Comparison of ENCODE assay signal across 1 cellular context in the genomic region with DNA sequence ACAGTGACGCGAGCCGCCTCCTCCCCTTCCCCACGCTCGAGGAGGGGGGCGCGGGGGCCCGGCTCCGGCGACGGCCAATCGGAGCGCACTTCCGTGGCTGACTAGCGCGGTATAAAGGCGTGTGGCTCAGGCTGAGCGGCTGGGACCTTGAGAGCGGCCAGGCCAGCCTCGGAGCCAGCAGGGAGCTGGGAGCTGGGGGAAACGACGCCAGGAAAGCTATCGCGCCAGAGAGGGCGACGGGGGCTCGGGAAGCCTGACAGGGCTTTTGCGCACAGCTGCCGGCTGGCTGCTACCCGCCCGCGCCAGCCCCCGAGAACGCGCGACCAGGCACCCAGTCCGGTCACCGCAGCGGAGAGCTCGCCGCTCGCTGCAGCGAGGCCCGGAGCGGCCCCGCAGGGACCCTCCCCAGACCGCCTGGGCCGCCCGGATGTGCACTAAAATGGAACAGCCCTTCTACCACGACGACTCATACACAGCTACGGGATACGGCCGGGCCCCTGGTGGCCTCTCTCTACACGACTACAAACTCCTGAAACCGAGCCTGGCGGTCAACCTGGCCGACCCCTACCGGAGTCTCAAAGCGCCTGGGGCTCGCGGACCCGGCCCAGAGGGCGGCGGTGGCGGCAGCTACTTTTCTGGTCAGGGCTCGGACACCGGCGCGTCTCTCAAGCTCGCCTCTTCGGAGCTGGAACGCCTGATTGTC.
TF ChIP-seq lines count a peak whose summit lies in the region.

A gene (plus strand): TSS at position 142 of the 703 bp plus-strand sequence. CDS start 286 bp downstream, at position 428.

TF ChIP-seq in HepG2, 621 proteins besides CTCF, POLR2A, EP300 and RAD21 (continued from another document and continues in another):
- TF ChIP-seq, protein P1, sequence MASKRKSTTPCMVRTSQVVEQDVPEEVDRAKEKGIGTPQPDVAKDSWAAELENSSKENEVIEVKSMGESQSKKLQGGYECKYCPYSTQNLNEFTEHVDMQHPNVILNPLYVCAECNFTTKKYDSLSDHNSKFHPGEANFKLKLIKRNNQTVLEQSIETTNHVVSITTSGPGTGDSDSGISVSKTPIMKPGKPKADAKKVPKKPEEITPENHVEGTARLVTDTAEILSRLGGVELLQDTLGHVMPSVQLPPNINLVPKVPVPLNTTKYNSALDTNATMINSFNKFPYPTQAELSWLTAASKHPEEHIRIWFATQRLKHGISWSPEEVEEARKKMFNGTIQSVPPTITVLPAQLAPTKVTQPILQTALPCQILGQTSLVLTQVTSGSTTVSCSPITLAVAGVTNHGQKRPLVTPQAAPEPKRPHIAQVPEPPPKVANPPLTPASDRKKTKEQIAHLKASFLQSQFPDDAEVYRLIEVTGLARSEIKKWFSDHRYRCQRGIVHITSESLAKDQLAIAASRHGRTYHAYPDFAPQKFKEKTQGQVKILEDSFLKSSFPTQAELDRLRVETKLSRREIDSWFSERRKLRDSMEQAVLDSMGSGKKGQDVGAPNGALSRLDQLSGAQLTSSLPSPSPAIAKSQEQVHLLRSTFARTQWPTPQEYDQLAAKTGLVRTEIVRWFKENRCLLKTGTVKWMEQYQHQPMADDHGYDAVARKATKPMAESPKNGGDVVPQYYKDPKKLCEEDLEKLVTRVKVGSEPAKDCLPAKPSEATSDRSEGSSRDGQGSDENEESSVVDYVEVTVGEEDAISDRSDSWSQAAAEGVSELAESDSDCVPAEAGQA (IDR thresholded peaks at IDR 0.05; ENCODE audit: low read depth), result peak; percentile 48; the same call in 1 of the 2 replicates
- TF ChIP-seq, protein P1 (CRISPR knock-in tag; IDR thresholded peaks at IDR 0.05; ENCODE audit: borderline replicate concordance), result no peak; the same call in 1 of the 2 replicates
- peak; percentile 48 for TF ChIP-seq YY1 (IDR thresholded peaks at IDR 0.05; ENCODE audit: insufficient read depth, insufficient replicate concordance, low read depth, low read length)
- no peak for TF ChIP-seq ZNF720 (CRISPR knock-in tag; IDR thresholded peaks at IDR 0.05)
- TF ChIP-seq GTF2F1 (IDR thresholded peaks at IDR 0.05; ENCODE audit: low read length), result 0 out of 2 replicates have a peak, but pooled peaks have one; percentile 78
- no peak for TF ChIP-seq MTA3 (CRISPR knock-in tag; IDR thresholded peaks at IDR 0.05)
- peak; percentile 91 for TF ChIP-seq ZMYM4 (CRISPR knock-in tag; IDR thresholded peaks at IDR 0.05)
- TF ChIP-seq, protein P2, sequence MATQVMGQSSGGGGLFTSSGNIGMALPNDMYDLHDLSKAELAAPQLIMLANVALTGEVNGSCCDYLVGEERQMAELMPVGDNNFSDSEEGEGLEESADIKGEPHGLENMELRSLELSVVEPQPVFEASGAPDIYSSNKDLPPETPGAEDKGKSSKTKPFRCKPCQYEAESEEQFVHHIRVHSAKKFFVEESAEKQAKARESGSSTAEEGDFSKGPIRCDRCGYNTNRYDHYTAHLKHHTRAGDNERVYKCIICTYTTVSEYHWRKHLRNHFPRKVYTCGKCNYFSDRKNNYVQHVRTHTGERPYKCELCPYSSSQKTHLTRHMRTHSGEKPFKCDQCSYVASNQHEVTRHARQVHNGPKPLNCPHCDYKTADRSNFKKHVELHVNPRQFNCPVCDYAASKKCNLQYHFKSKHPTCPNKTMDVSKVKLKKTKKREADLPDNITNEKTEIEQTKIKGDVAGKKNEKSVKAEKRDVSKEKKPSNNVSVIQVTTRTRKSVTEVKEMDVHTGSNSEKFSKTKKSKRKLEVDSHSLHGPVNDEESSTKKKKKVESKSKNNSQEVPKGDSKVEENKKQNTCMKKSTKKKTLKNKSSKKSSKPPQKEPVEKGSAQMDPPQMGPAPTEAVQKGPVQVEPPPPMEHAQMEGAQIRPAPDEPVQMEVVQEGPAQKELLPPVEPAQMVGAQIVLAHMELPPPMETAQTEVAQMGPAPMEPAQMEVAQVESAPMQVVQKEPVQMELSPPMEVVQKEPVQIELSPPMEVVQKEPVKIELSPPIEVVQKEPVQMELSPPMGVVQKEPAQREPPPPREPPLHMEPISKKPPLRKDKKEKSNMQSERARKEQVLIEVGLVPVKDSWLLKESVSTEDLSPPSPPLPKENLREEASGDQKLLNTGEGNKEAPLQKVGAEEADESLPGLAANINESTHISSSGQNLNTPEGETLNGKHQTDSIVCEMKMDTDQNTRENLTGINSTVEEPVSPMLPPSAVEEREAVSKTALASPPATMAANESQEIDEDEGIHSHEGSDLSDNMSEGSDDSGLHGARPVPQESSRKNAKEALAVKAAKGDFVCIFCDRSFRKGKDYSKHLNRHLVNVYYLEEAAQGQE (IDR thresholded peaks at IDR 0.05; ENCODE audit: borderline replicate concordance in 1 of 2, low read depth in 1 of 2, low read length in 2 of 2), result peak in 1 of 2 experiments; percentile 76; a peak in 1 of 4 replicates
- TF ChIP-seq ESRRA (CRISPR knock-in tag; IDR thresholded peaks at IDR 0.05; ENCODE audit: low read depth), result no peak; the same call in 1 of the 2 replicates
- TF ChIP-seq MTF1 (CRISPR knock-in tag; IDR thresholded peaks at IDR 0.05), result no peak
- peak; percentile 74; the same call in 1 of the 2 replicates for TF ChIP-seq HOXD1 (CRISPR knock-in tag; IDR thresholded peaks at IDR 0.05)
- TF ChIP-seq IKZF4 (CRISPR knock-in tag; IDR thresholded peaks at IDR 0.05; ENCODE audit: borderline replicate concordance, low read depth, not compliant biosample characterization), result no peak
- TF ChIP-seq, protein P3, sequence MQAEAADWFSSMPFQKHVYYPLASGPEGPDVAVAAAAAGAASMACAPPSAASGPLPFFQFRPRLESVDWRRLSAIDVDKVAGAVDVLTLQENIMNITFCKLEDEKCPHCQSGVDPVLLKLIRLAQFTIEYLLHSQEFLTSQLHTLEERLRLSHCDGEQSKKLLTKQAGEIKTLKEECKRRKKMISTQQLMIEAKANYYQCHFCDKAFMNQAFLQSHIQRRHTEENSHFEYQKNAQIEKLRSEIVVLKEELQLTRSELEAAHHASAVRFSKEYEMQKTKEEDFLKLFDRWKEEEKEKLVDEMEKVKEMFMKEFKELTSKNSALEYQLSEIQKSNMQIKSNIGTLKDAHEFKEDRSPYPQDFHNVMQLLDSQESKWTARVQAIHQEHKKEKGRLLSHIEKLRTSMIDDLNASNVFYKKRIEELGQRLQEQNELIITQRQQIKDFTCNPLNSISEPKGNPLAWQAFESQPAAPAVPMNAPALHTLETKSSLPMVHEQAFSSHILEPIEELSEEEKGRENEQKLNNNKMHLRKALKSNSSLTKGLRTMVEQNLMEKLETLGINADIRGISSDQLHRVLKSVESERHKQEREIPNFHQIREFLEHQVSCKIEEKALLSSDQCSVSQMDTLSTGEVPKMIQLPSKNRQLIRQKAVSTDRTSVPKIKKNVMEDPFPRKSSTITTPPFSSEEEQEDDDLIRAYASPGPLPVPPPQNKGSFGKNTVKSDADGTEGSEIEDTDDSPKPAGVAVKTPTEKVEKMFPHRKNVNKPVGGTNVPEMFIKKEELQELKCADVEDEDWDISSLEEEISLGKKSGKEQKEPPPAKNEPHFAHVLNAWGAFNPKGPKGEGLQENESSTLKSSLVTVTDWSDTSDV (CRISPR knock-in tag; IDR thresholded peaks at IDR 0.05), result no peak
- no peak for TF ChIP-seq ZNF17 (CRISPR knock-in tag; IDR thresholded peaks at IDR 0.05)
- peak; percentile 87 for TF ChIP-seq KDM2A (CRISPR knock-in tag; IDR thresholded peaks at IDR 0.05; ENCODE audit: borderline replicate concordance, low read depth)
- TF ChIP-seq, protein P4, sequence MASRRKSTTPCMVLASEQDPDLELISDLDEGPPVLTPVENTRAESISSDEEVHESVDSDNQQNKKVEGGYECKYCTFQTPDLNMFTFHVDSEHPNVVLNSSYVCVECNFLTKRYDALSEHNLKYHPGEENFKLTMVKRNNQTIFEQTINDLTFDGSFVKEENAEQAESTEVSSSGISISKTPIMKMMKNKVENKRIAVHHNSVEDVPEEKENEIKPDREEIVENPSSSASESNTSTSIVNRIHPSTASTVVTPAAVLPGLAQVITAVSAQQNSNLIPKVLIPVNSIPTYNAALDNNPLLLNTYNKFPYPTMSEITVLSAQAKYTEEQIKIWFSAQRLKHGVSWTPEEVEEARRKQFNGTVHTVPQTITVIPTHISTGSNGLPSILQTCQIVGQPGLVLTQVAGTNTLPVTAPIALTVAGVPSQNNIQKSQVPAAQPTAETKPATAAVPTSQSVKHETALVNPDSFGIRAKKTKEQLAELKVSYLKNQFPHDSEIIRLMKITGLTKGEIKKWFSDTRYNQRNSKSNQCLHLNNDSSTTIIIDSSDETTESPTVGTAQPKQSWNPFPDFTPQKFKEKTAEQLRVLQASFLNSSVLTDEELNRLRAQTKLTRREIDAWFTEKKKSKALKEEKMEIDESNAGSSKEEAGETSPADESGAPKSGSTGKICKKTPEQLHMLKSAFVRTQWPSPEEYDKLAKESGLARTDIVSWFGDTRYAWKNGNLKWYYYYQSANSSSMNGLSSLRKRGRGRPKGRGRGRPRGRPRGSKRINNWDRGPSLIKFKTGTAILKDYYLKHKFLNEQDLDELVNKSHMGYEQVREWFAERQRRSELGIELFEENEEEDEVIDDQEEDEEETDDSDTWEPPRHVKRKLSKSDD (CRISPR knock-in tag; IDR thresholded peaks at IDR 0.05; ENCODE audit: low read depth), result no peak
- peak; percentile 81 for TF ChIP-seq KMT2B (CRISPR knock-in tag; IDR thresholded peaks at IDR 0.05)
- TF ChIP-seq, protein P5, sequence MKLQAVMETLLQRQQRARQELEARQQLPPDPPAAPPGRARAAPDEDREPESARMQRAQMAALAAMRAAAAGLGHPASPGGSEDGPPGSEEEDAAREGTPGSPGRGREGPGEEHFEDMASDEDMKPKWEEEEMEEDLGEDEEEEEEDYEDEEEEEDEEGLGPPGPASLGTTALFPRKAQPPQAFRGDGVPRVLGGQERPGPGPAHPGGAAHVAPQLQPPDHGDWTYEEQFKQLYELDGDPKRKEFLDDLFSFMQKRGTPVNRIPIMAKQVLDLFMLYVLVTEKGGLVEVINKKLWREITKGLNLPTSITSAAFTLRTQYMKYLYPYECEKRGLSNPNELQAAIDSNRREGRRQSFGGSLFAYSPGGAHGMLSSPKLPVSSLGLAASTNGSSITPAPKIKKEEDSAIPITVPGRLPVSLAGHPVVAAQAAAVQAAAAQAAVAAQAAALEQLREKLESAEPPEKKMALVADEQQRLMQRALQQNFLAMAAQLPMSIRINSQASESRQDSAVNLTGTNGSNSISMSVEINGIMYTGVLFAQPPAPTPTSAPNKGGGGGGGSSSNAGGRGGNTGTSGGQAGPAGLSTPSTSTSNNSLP (IDR thresholded peaks at IDR 0.05; ENCODE audit: low read depth, low read length), result no peak
- peak; percentile 96 for TF ChIP-seq ZNF792 (CRISPR knock-in tag; IDR thresholded peaks at IDR 0.05)
- TF ChIP-seq, protein P6, sequence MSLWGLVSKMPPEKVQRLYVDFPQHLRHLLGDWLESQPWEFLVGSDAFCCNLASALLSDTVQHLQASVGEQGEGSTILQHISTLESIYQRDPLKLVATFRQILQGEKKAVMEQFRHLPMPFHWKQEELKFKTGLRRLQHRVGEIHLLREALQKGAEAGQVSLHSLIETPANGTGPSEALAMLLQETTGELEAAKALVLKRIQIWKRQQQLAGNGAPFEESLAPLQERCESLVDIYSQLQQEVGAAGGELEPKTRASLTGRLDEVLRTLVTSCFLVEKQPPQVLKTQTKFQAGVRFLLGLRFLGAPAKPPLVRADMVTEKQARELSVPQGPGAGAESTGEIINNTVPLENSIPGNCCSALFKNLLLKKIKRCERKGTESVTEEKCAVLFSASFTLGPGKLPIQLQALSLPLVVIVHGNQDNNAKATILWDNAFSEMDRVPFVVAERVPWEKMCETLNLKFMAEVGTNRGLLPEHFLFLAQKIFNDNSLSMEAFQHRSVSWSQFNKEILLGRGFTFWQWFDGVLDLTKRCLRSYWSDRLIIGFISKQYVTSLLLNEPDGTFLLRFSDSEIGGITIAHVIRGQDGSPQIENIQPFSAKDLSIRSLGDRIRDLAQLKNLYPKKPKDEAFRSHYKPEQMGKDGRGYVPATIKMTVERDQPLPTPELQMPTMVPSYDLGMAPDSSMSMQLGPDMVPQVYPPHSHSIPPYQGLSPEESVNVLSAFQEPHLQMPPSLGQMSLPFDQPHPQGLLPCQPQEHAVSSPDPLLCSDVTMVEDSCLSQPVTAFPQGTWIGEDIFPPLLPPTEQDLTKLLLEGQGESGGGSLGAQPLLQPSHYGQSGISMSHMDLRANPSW (CRISPR knock-in tag; IDR thresholded peaks at IDR 0.05; ENCODE audit: borderline replicate concordance), result peak; percentile 54; the same call in 1 of the 2 replicates
- TF ChIP-seq KLF15 (CRISPR knock-in tag; IDR thresholded peaks at IDR 0.05; ENCODE audit: borderline replicate concordance), result peak; percentile 55; the same call in 1 of the 2 replicates
- peak; percentile 88 for TF ChIP-seq ZFX (CRISPR knock-in tag; IDR thresholded peaks at IDR 0.05; ENCODE audit: low read depth)
- TF ChIP-seq REXO4 (CRISPR knock-in tag; IDR thresholded peaks at IDR 0.05; ENCODE audit: borderline replicate concordance), result no peak
- peak; percentile 93 for TF ChIP-seq ZNF614 (CRISPR knock-in tag; IDR thresholded peaks at IDR 0.05; ENCODE audit: borderline replicate concordance)
- no peak for TF ChIP-seq ZNF737 (CRISPR knock-in tag; IDR thresholded peaks at IDR 0.05; ENCODE audit: borderline replicate concordance)
- TF ChIP-seq MAFK (conservative IDR thresholded peaks at IDR 0.05 in 1 of 2, IDR thresholded peaks at IDR 0.05 in 1 of 2; ENCODE audit: low read length in 2 of 2), result no peak
- 0 out of 2 replicates have a peak, but pooled peaks have one; percentile 81 for TF ChIP-seq NFKBIZ (CRISPR knock-in tag; IDR thresholded peaks at IDR 0.05)
- TF ChIP-seq, protein P7, sequence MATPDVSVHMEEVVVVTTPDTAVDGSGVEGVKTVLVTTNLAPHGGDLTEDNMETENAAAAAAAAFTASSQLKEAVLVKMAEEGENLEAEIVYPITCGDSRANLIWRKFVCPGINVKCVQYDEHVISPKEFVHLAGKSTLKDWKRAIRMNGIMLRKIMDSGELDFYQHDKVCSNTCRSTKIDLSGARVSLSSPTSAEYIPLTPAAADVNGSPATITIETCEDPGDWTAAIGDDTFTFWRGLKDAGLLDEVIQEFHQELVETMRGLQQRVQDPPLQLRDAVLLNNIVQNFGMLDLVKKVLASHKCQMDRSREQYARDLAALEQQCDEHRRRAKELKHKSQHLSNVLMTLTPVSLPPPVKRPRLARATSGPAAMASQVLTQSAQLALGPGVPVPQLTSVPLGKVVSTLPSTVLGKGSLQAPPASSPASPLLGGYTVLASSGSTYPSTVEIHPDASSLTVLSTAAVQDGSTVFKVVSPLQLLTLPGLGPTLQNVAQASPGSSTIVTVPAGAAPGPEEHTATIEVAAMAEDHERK (CRISPR knock-in tag; IDR thresholded peaks at IDR 0.05; ENCODE audit: low read depth), result peak; percentile 65
